In the genomic region with DNA sequence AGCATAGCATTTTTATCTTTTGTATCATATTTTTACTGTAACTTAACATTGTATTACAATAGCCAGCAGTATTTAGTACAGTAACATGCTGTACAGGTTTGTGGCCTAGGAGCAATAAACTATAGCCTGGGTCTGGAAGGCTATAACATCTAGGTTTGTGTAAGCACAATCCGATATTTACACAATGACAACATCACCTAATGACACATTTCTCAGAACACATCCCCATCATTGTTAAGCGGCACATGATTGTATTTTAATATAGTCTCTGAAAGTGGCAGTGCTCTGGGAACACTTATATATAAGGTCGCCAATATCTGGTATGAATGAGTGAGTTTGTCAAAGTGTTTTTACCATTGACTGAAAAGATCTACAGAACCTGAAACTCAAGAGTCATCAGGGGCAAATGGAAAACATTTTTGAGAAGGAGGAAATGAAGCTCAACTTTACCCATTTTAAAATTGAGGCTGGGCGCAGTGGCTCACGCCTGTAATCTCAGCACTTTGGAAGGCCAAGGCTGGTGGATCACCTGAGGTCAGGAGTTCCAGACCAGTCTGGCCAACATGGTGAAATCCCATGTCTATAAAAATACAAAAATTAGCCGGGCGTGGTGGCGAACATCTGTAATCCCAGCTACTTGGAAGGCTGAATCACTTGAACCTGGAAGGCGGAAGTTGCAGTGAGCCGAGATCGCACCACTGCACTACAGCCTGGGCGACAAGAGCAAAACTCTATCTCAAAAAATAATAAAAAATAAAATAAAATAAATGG, we compare ENCODE assay signal across 8 cellular contexts. TPM values are rescaled to one million over a fixed set of nuclear protein-coding genes. Genes with fewer than 3 reads are reported as not detected.
DNase-seq lines count a peak whose midpoint lies in the region; ATAC-seq and TF ChIP-seq lines count a peak whose summit lies in the region.

No MANE protein-coding gene starts in this region.

- peaks cover 13% of the 10 kb centered on the region for H3K4me1 Mint-ChIP-seq in activated T-helper 17 cell treated with anti-CD3 and anti-CD28 coated beads, Interleukin-2, amount 50 U/mL, for 72 hours

- peaks cover 21 to 70% of the 10 kb centered on the region in 2 donors for H3K4me1 ChIP-seq in left lung
- H3K4me1 ChIP-seq in transverse colon: peaks cover 11 to 55% (median 31%) of the 10 kb centered on the region in 4 donors

- peak overlapping the region in 1 of 2 donors; percentile 6 for H3K4me3 ChIP-seq in left lung
- peak overlapping the region in 1 of 4 donors; percentile 22 for H3K4me3 ChIP-seq in transverse colon

- 40 to 44% methylated on average over 10 to 12 of the region's 12 CpGs for WGBS in transverse colon (ENCODE audit: low coverage in 1 of 2), 2 donors

- TF ChIP-seq EP300 in transverse colon (IDR thresholded peaks at IDR 0.05; ENCODE audit: low read depth): no peak

- peak overlapping the region; percentile 94 for H3K27ac Mint-ChIP-seq in activated T-helper 17 cell treated with anti-CD3 and anti-CD28 coated beads, Interleukin-2, amount 50 U/mL, for 72 hours

- H3K36me3 ChIP-seq in left lung: no peaks in the 10 kb centered on the region
- H3K36me3 ChIP-seq in transverse colon: no peaks in the 10 kb centered on the region

- H3K27me3 ChIP-seq in left lung (no peaks in the 10 kb centered on the region), transverse colon (no peaks in the 10 kb centered on the region)

- DNase-seq in activated effector memory CD4-positive, alpha-beta T cell treated with Interleukin-2 at 50 U/mL for 16 hours: peak; percentile 1
- DNase-seq in activated effector memory CD4-positive, alpha-beta T cell treated with anti-CD3 and anti-CD28 coated beads, Interleukin-2, amount 50 U/mL, for 16 hours: no peak
- DNase-seq in left lung: no peak
- DNase-seq in transverse colon: peak; percentile 54
- no peak for DNase-seq in SK-N-DZ (ENCODE audit: low spot score)
- DNase-seq in OCI-M2 (lab: John Stamatoyannopoulos, UW; ENCODE audit: unreplicated experiment): no peak
- no peak for DNase-seq in NCI-H2081 (lab: John Stamatoyannopoulos, UW)

- peak overlapping the region; percentile 62 for H3K4me3 Mint-ChIP-seq in activated T-helper 17 cell treated with anti-CD3 and anti-CD28 coated beads, Interleukin-2, amount 50 U/mL, for 72 hours

- in situ Hi-C loops in transverse colon (cut with MboI; ENCODE audit: low pct_ligation_motif_present in 1 of 4, low pct_unique_long_range_greater_than_20kb in 1 of 4, low sequenced_read_pairs in 3 of 4): no loop called here

- H3K9me3 ChIP-seq in left lung (no peaks in the 10 kb centered on the region), transverse colon (no peaks in the 10 kb centered on the region)

- H3K27me3 Mint-ChIP-seq in activated T-helper 17 cell treated with anti-CD3 and anti-CD28 coated beads, Interleukin-2, amount 50 U/mL, for 72 hours: no peaks in the 10 kb centered on the region

- TF ChIP-seq CTCF in left lung (IDR thresholded peaks at IDR 0.05) (no peak), transverse colon (IDR thresholded peaks at IDR 0.05) (no peak)

- H3K9me3 Mint-ChIP-seq in activated T-helper 17 cell treated with anti-CD3 and anti-CD28 coated beads, Interleukin-2, amount 50 U/mL, for 72 hours: no peaks in the 10 kb centered on the region

- H3K27ac ChIP-seq in left lung (peak overlapping the region; percentile 80 to 81), transverse colon (peak overlapping the region; percentile 77 to 88 (median 84))

- intact Hi-C loops in left lung (cut with DNase I): no loop called here
- intact Hi-C loops in transverse colon (cut with DNase I; ENCODE audit: low total_unique reads): no loop called here

- TF ChIP-seq POLR2A in transverse colon (IDR thresholded peaks at IDR 0.05): no peak

- peaks cover 8% of the 10 kb centered on the region for H3K36me3 Mint-ChIP-seq in activated T-helper 17 cell treated with anti-CD3 and anti-CD28 coated beads, Interleukin-2, amount 50 U/mL, for 72 hours (ENCODE audit: low read depth)

- peak; percentile 72 for ATAC-seq in activated T-helper 17 cell treated with anti-CD3 and anti-CD28 coated beads, Interleukin-2, amount 50 U/mL, for 72 hours (replicated peaks)
- peak; percentile 4 for ATAC-seq in left lung

RNA-seq across cellular contexts. Expression of gene TNFSF10, which starts 38.8 kb away (rescaled TPM):
- 10 to 100 TPM; 33.6 to 36.1 TPM for total RNA-seq in activated T-helper 17 cell treated with anti-CD3 and anti-CD28 coated beads, Interleukin-2, amount 50 U/mL, for 72 hours
- 10 to 100 TPM; 52.2 to 95.2 TPM for total RNA-seq in left lung
- total RNA-seq in transverse colon: 100 to 1,000 TPM in 3 of 4 donors, 10 to 100 TPM in 1; 73.8 to 150 (median 125) TPM
- polyA plus RNA-seq in SK-N-DZ (2014; cell fraction: cytosol; rRNA removed): not detected in 2 replicates
- not detected in 2 replicates for polyA plus RNA-seq in SK-N-DZ (2014; cell fraction: nucleus; rRNA removed)

Comparison
In these comparisons a context has a peak if more than half of its experiments do, and no peak if none do; other contexts are left out.
1. DNase-seq: peak in activated effector memory CD4-positive, alpha-beta T cell treated with Interleukin-2 at 50 U/mL for 16 hours (single experiment) and transverse colon (single experiment); none in activated effector memory CD4-positive, alpha-beta T cell treated with anti-CD3 and anti-CD28 coated beads, Interleukin-2, amount 50 U/mL, for 16 hours (single experiment), left lung (0 of 2), SK-N-DZ (single experiment), OCI-M2 (single experiment) and NCI-H2081 (0 of 2).